ENCODE assay signal across 11 cellular contexts in the genomic region with DNA sequence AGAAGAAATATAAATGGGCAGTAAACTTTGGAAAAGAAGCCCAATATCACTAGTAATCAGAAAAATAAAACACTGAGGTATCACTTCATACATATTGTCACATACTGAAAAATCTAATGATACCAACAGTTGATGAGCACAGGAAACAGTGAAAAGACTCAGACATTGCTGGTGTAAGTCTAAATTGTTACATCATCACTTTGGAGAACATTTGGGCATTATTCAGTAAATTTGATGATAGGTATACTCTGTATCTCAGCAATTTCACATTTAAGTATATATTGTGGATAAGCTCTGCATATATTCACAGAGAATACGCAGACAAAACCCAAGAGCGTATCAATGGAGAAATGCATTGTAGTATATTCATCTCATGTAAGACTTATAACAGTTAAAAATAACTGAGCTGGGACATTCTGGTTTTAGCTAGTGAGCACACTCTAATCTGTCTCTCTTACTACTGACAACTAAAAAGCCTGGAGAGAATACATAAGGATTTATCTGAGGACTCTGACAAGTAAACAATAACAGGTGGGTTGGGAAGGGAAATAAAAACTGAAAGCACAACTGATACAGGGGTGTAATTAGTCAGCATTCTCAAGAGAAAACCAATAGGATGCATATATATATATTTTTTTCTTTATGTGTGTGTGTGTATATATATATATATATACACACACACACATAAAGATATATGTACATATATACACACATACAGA.
A peak's percentile ranks its signal among the peaks of the same experiment; 100 is the strongest.
DNase-seq lines count a peak whose midpoint lies in the region; ATAC-seq lines count a peak whose summit lies in the region.
"Had no signal": no experiment of that assay in that cellular context is flagged by ENCODE, and none has a peak within 500 bp of the region (broad histone marks: within the 10 kb centered on the region; RNA-seq: fewer than 3 reads in every experiment).

No MANE protein-coding gene starts in this region.

- no peak for DNase-seq in left ventricle myocardium superior
- no peak for DNase-seq in left cardiac atrium
- DNase-seq in stimulated activated naive B cell treated with anti-CD40 and anti-IgM and Interleukin-4, amounts not matched to agents 10 μg/mL and 1 μg/mL and 100 μg/mL, for 72 hours, result no peak
- DNase-seq in pons (ENCODE audit: low spot score), result no peak
- no peak for DNase-seq in NCI-H128 (lab: John Stamatoyannopoulos, UW; ENCODE audit: unreplicated experiment)
- DNase-seq in GM03348 (ENCODE audit: low spot score), result no peak
- DNase-seq: mucosa of descending colon, NCI-H82, small intestine had no signal

- ATAC-seq in left ventricle myocardium superior, result peak; percentile 84
- ATAC-seq in left cardiac atrium, result no peak
- peak; percentile 87 for ATAC-seq in GM21717 (IDR thresholded peaks at IDR 0.05; ENCODE audit: unreplicated experiment)
- peak; percentile 92 for ATAC-seq in HG03175 (IDR thresholded peaks at IDR 0.05; ENCODE audit: unreplicated experiment)
- no peak for ATAC-seq in stimulated activated naive B cell treated with anti-CD40 and anti-IgM and Interleukin-4, amounts not matched to agents 10 μg/mL and 1 μg/mL and 100 μg/mL, for 72 hours (replicated peaks)
- ATAC-seq: mucosa of descending colon had no signal

- no peaks in the 10 kb centered on the region for H3K27me3 Mint-ChIP-seq in stimulated activated naive B cell treated with anti-CD40 and anti-IgM and Interleukin-4, amounts not matched to agents 10 μg/mL and 1 μg/mL and 100 μg/mL, for 72 hours

- H3K4me1 Mint-ChIP-seq in stimulated activated naive B cell treated with anti-CD40 and anti-IgM and Interleukin-4, amounts not matched to agents 10 μg/mL and 1 μg/mL and 100 μg/mL, for 72 hours, result peaks cover 9 to 21% of the 10 kb centered on the region in 2 donors

- H3K36me3 Mint-ChIP-seq in stimulated activated naive B cell treated with anti-CD40 and anti-IgM and Interleukin-4, amounts not matched to agents 10 μg/mL and 1 μg/mL and 100 μg/mL, for 72 hours, result no peaks in the 10 kb centered on the region

- H3K27ac Mint-ChIP-seq in stimulated activated naive B cell treated with anti-CD40 and anti-IgM and Interleukin-4, amounts not matched to agents 10 μg/mL and 1 μg/mL and 100 μg/mL, for 72 hours, result peak overlapping the region; percentile 31

- no peak overlapping the region for H3K4me3 Mint-ChIP-seq in stimulated activated naive B cell treated with anti-CD40 and anti-IgM and Interleukin-4, amounts not matched to agents 10 μg/mL and 1 μg/mL and 100 μg/mL, for 72 hours

- no peaks in the 10 kb centered on the region for H3K9me3 Mint-ChIP-seq in stimulated activated naive B cell treated with anti-CD40 and anti-IgM and Interleukin-4, amounts not matched to agents 10 μg/mL and 1 μg/mL and 100 μg/mL, for 72 hours

- intact Hi-C loops in left ventricle myocardium superior (cut with micrococcal nuclease) (no loop called here), left cardiac atrium (cut with DNase I) (no loop called here)

Comparison
In these comparisons a context has a peak if more than half of its experiments do, and no peak if none do; other contexts are left out.
1. ATAC-seq: peak in left ventricle myocardium superior (single experiment), GM21717 (single experiment) and HG03175 (single experiment); none in left cardiac atrium (0 of 2) and stimulated activated naive B cell treated with anti-CD40 and anti-IgM and Interleukin-4, amounts not matched to agents 10 μg/mL and 1 μg/mL and 100 μg/mL, for 72 hours (0 of 2).